9 cellular contexts compared by ENCODE assay signal in the genomic region with DNA sequence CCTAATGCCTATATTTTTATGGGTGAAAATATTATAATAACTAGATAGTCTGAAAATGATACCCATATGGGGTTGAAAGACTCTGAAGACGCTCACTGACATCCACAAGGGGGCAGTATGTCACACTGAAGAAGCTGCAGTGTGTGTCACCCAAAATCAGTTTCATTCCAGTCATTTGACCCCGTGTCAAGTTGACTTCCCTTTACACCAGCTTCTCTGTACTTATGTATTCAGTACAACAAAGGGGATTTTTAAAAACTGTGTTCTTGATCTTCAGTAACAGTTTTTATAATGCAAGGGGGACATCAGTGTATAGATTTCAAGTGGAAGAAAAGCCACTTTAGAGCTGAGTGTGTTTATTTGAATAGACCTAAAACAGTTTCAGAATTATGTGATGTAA. TPM values are rescaled to one million over a fixed set of nuclear protein-coding genes. Genes with fewer than 3 reads are reported as not detected.
DNase-seq lines count a peak whose midpoint lies in the region; ATAC-seq, FAIRE-seq and TF ChIP-seq lines count a peak whose summit lies in the region.
"Had no signal": no experiment of that assay in that cellular context is flagged by ENCODE, and none has a peak within 500 bp of the region (broad histone marks: within the 10 kb centered on the region; RNA-seq: fewer than 3 reads in every experiment).

No MANE protein-coding gene starts in this region.

- in situ Hi-C loops in astrocyte of the cerebellum (cut with HindIII; ENCODE audit: low sequenced_read_pairs), result no loop called here

- no peak overlapping the region for H3K9ac ChIP-seq in keratinocyte (ENCODE audit: control insufficient read depth, extremely low read depth, insufficient read depth, low read length)

- H3K9me3 Mint-ChIP-seq in GM23338, result no peaks in the 10 kb centered on the region

- no peak overlapping the region for H3K4me3 Mint-ChIP-seq in GM23338

- no peak overlapping the region for H3K4me3 ChIP-seq in GM23338
- no peak overlapping the region for H3K4me3 ChIP-seq in astrocyte of the cerebellum (ENCODE audit: low read depth, low read length)
- no peak overlapping the region for H3K4me3 ChIP-seq in keratinocyte (ENCODE audit: control insufficient read depth in 2 of 3, extremely low read depth in 1 of 3, insufficient read depth in 2 of 3, low read depth in 1 of 3, low read length in 3 of 3)
- H3K4me3 ChIP-seq: ovary had no signal

- DNase-seq in NCI-H510A treated with DMSO at 0.1 percent for 48 hours (lab: John Stamatoyannopoulos, UW) (peak; percentile 1), NCI-H510A (lab: John Stamatoyannopoulos, UW) (no peak), GM23338 (ENCODE audit: low spot score) (peak; percentile 86), KG1 (lab: John Stamatoyannopoulos, UW) (peak; percentile 20), T follicular helper cell (ENCODE audit: low read depth) (peak; percentile 32), astrocyte of the cerebellum (ENCODE audit: low read depth) (peak; percentile 42), keratinocyte (ENCODE audit: low read depth, low spot score) (peak; percentile 52)
- peak; percentile 68 for DNase-seq in stimulated activated CD4-positive, alpha-beta T cell treated with anti-CD3 and anti-CD28 coated beads, Interleukin-4, amount 100 ng/mL, for 24 hours

- H3K4me2 ChIP-seq in GM23338 (no peak overlapping the region), keratinocyte (ENCODE audit: control insufficient read depth, extremely low read depth, insufficient read depth, low read depth, low read length) (no peak overlapping the region)

- no peak overlapping the region for H3K27ac Mint-ChIP-seq in GM23338

- H3K27me3 Mint-ChIP-seq in GM23338 (ENCODE audit: insufficient read depth, low read depth, poor library complexity), result peaks cover 3% of the 10 kb centered on the region

- peaks cover 6% of the 10 kb centered on the region; the same call in 2 of the 3 replicates for H3K4me1 Mint-ChIP-seq in GM23338

- H3K27me3 ChIP-seq in GM23338 (ENCODE audit: insufficient read depth) (no peaks in the 10 kb centered on the region), keratinocyte (ENCODE audit: control insufficient read depth, extremely low read depth, insufficient read depth, low read length) (no peaks in the 10 kb centered on the region)
- H3K27me3 ChIP-seq: ovary had no signal

- FAIRE-seq in keratinocyte (lab: Jason Lieb, UNC), result peak; percentile 93

- H3K27ac ChIP-seq in GM23338 (ENCODE audit: low read depth) (no peak overlapping the region), keratinocyte (ENCODE audit: control insufficient read depth, insufficient read depth, low read length) (no peak overlapping the region)
- H3K27ac ChIP-seq: ovary had no signal

- no peaks in the 10 kb centered on the region for H3K36me3 ChIP-seq in GM23338 (ENCODE audit: insufficient read depth)
- peaks cover 0 to 1% of the 10 kb centered on the region in 2 experiments for H3K36me3 ChIP-seq in keratinocyte (ENCODE audit: control insufficient read depth in 2 of 2, extremely low read depth in 1 of 2, insufficient read depth in 2 of 2, low read length in 2 of 2)
- H3K36me3 ChIP-seq: ovary had no signal

- H4K20me1 ChIP-seq in GM23338 (replicated peaks; ENCODE audit: insufficient read depth), result no peaks in the 10 kb centered on the region; the same call in 1 of the 2 replicates
- no peaks in the 10 kb centered on the region for H4K20me1 ChIP-seq in keratinocyte (ENCODE audit: control insufficient read depth, extremely low read depth, insufficient read depth, low read length)

- H2AFZ ChIP-seq in GM23338 (no peak overlapping the region), keratinocyte (ENCODE audit: control insufficient read depth, low read length) (no peak overlapping the region)

- ATAC-seq in GM23338, result peak; percentile 74

- no peaks in the 10 kb centered on the region for H3K79me2 ChIP-seq in GM23338 (replicated peaks; ENCODE audit: insufficient read depth)
- no peaks in the 10 kb centered on the region for H3K79me2 ChIP-seq in keratinocyte (ENCODE audit: control insufficient read depth, insufficient read depth, low read length)

- H3K36me3 Mint-ChIP-seq in GM23338 (ENCODE audit: low read depth), result no peaks in the 10 kb centered on the region

- TF ChIP-seq CTCF in GM23338 (conservative IDR thresholded peaks at IDR 0.05; ENCODE audit: low read depth in 2 of 2), result peak; percentile 88 to 95
- TF ChIP-seq CTCF in astrocyte of the cerebellum (IDR thresholded peaks at IDR 0.05; ENCODE audit: low read depth, low read length, missing control alignments), result peak; percentile 83
- peak; percentile 72 to 81 (median 77) for TF ChIP-seq CTCF in keratinocyte (optimal IDR thresholded peaks at IDR 0.05 in 1 of 3, IDR thresholded peaks at IDR 0.05 in 1 of 3, conservative IDR thresholded peaks at IDR 0.05 in 1 of 3; ENCODE audit: extremely low read depth in 1 of 3, insufficient read depth in 2 of 3, low read length in 3 of 3)

- H3K9me1 ChIP-seq in keratinocyte (ENCODE audit: control insufficient read depth, extremely low read depth, insufficient read depth, low read length), result no peaks in the 10 kb centered on the region

- dilution Hi-C loops in keratinocyte (cut with MboI; ENCODE audit: extremely low pct_ligation_motif_present, low sequenced_read_pairs), result no loop called here

- peaks cover 4% of the 10 kb centered on the region for H3K4me1 ChIP-seq in GM23338 (ENCODE audit: insufficient read depth)
- no peaks in the 10 kb centered on the region for H3K4me1 ChIP-seq in keratinocyte (ENCODE audit: control insufficient read depth, extremely low read depth, insufficient read depth, low read length)

- peaks cover 11% of the 10 kb centered on the region; the same call in 1 of the 2 replicates for H3K9me2 ChIP-seq in GM23338 (ENCODE audit: insufficient read depth)

- H3F3A ChIP-seq in GM23338 (replicated peaks; ENCODE audit: low read depth), result no peaks in the 10 kb centered on the region

- H3K9me3 ChIP-seq in keratinocyte (ENCODE audit: control insufficient read depth, low read depth, low read length), result no peaks in the 10 kb centered on the region
- H3K9me3 ChIP-seq: ovary had no signal

TF ChIP-seq in GM23338, 12 proteins besides CTCF, POLR2A, EP300 and RAD21 (continues in another document):
- no peak for TF ChIP-seq POLR2AphosphoS5 (IDR thresholded peaks at IDR 0.05; ENCODE audit: low read depth)
- no peak for TF ChIP-seq NANOG (IDR thresholded peaks at IDR 0.05; ENCODE audit: borderline replicate concordance)
- no peak for TF ChIP-seq EZH2 (IDR thresholded peaks at IDR 0.05; ENCODE audit: low read depth, unreplicated experiment)

RNA-seq across cellular contexts. Expression of a gene that starts 19.3 kb away (rescaled TPM):
- total RNA-seq in GM23338 (2014; rRNA removed; shearing (Covaris generic)), result 10.5 and 18.3 TPM in 2 replicates
- 15.2 and 15.7 TPM in 2 replicates for polyA plus RNA-seq in GM23338 (2016; fragmentation: Nextera tagmentation; extraction: Ambion mirVana)
- 4.0 to 8.3 TPM (median 8.0 TPM) in 3 replicates for polyA plus RNA-seq in keratinocyte
- polyA plus RNA-seq in keratinocyte (2011; ENCODE audit: low read depth), result 0.20 TPM
- 5.1 and 5.7 TPM in 2 replicates for polyA plus RNA-seq in keratinocyte (2011; cell fraction: cytosol; rRNA removed)
- 6.2 and 6.5 TPM in 2 replicates for polyA plus RNA-seq in keratinocyte (2011; cell fraction: nucleus; rRNA removed)
- polyA plus RNA-seq in keratinocyte (2012; ENCODE audit: low replicate concordance), result 0.35 and 5.0 TPM in 2 replicates
- polyA minus RNA-seq in keratinocyte, result 3.7 to 9.6 TPM (median 4.2 TPM) in 3 replicates
- 2.9 TPM for polyA minus RNA-seq in keratinocyte (2011; cell fraction: cytosol; rRNA and poly(A)+ RNA removed)
- polyA minus RNA-seq in keratinocyte (2011; cell fraction: nucleus; rRNA and poly(A)+ RNA removed), result 1.7 and 1.9 TPM in 2 replicates
